In the genomic region with DNA sequence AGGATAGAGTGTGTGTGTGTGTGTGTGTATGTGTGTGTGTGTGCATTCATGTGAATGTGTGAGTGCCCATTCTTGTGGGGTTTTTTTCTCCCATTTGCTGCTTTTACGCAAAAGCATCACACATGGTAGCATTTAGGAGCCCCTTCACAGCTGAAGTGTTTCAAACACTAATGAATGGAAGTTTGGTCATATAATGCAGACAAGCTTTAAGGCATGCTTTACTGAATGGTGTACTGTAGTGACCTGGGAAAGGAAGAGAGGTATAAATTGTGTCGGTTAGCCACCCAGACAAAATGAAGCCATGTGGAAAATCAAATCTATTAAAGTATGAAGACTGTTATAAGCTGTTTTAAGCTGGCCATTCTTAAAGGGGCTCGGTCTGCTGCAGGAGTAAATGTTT, we compare ENCODE assay signal across 32 cellular contexts.
DNase-seq lines count a peak whose midpoint lies in the region; ATAC-seq, FAIRE-seq and TF ChIP-seq lines count a peak whose summit lies in the region.
"Had no signal": no experiment of that assay in that cellular context is flagged by ENCODE, and none has a peak within 500 bp of the region (broad histone marks: within the 10 kb centered on the region; RNA-seq: fewer than 3 reads in every experiment).

No MANE protein-coding gene starts in this region.

- peaks cover 2% of the 10 kb centered on the region for H3K9me3 Mint-ChIP-seq in progenitor cell of endocrine pancreas (ENCODE audit: low read depth)
- H3K9me3 Mint-ChIP-seq: activated naive CD8-positive, alpha-beta T cell treated with anti-CD3 and anti-CD28 coated beads, Interleukin-2, amount 10 ng/mL, durations not matched to agents 7 days and 5 days; activated T-cell treated with anti-CD3 and anti-CD28 coated beads, Interleukin-2, amount 50 U/mL, for 4 hours; dendritic cell treated with granulocyte-macrophage colony-stimulating factor and Interleukin-4, amounts not matched to agents 40 ng/mL and 50 ng/mL, for 4 days; H9; T-helper 1 cell treated with Interleukin-12 subunit alpha and Interleukin-12 subunit beta and Interleukin-4 antibody, amounts not matched to agents 30 μg/mL and 1 μg/mL, for 36 hours had no signal

- no peak overlapping the region for H3K4me3 Mint-ChIP-seq in progenitor cell of endocrine pancreas (ENCODE audit: low read depth)
- H3K4me3 Mint-ChIP-seq: activated CD8-positive, alpha-beta memory T cell treated with anti-CD3 and anti-CD28 coated beads, Interleukin-2, amount 10 ng/mL, durations not matched to agents 7 days and 5 days; activated naive CD8-positive, alpha-beta T cell treated with anti-CD3 and anti-CD28 coated beads, Interleukin-2, amount 10 ng/mL, durations not matched to agents 7 days and 5 days; activated T-cell treated with anti-CD3 and anti-CD28 coated beads, Interleukin-2, amount 50 U/mL, for 4 hours; dendritic cell treated with granulocyte-macrophage colony-stimulating factor and Interleukin-4, amounts not matched to agents 40 ng/mL and 50 ng/mL, for 4 days; H9; naive thymus-derived CD4-positive, alpha-beta T cell; T-helper 1 cell treated with Interleukin-12 subunit alpha and Interleukin-12 subunit beta and Interleukin-4 antibody, amounts not matched to agents 30 μg/mL and 1 μg/mL, for 36 hours had no signal

- H4K20me1 ChIP-seq in hepatocyte (ENCODE audit: insufficient read depth, poor library complexity, severe bottlenecking): no peaks in the 10 kb centered on the region

- H3K27me3 ChIP-seq in Panc1 (ENCODE audit: control insufficient read depth, insufficient read depth, low read length) (no peaks in the 10 kb centered on the region), hepatocyte (no peaks in the 10 kb centered on the region), left lung (peaks cover 0 to 18% of the 10 kb centered on the region in 2 donors)
- H3K27me3 ChIP-seq: tibial artery had no signal

- peak overlapping the region; percentile 46 for H3K4me2 ChIP-seq in hepatocyte

- no peak for TF ChIP-seq CTCF in Panc1 (IDR thresholded peaks at IDR 0.05)
- TF ChIP-seq CTCF in hepatocyte (IDR thresholded peaks at IDR 0.05; ENCODE audit: poor library complexity): no peak
- no peak for TF ChIP-seq CTCF in progenitor cell of endocrine pancreas (IDR thresholded peaks at IDR 0.05; ENCODE audit: unreplicated experiment)
- no peak for TF ChIP-seq CTCF in left lung (IDR thresholded peaks at IDR 0.05)

- intact Hi-C loops in Panc1 (cut with micrococcal nuclease; ENCODE audit: unreplicated experiment): no loop called here
- intact Hi-C loops in left lung (cut with DNase I): no loop called here

- in situ Hi-C loops in Caki2 (cut with HindIII; ENCODE audit: low pct_unique_long_range_greater_than_20kb, low sequenced_read_pairs): no loop called here
- in situ Hi-C loops in Panc1 (cut with HindIII; ENCODE audit: low pct_unique_long_range_greater_than_20kb, low sequenced_read_pairs): no loop called here

- ATAC-seq in Panc1: no peak
- no peak for ATAC-seq in left lung
- ATAC-seq in HG02970 (IDR thresholded peaks at IDR 0.05; ENCODE audit: low FRiP score, unreplicated experiment): no peak
- no peak for ATAC-seq in GM19455 (IDR thresholded peaks at IDR 0.05; ENCODE audit: unreplicated experiment)
- ATAC-seq: activated CD8-positive, alpha-beta memory T cell treated with anti-CD3 and anti-CD28 coated beads, Interleukin-2, amount 10 ng/mL, durations not matched to agents 7 days and 5 days; activated T-cell treated with anti-CD3 and anti-CD28 coated beads, Interleukin-2, amount 50 U/mL, for 4 hours; left ventricle myocardium superior; naive thymus-derived CD4-positive, alpha-beta T cell had no signal

- H3K9me3 ChIP-seq in Panc1 (ENCODE audit: control insufficient read depth, insufficient read depth, low read depth, low read length) (no peaks in the 10 kb centered on the region), hepatocyte (ENCODE audit: low read depth) (no peaks in the 10 kb centered on the region), left lung (no peaks in the 10 kb centered on the region)
- H3K9me3 ChIP-seq: spleen, tibial artery had no signal

- H3K27ac Mint-ChIP-seq in progenitor cell of endocrine pancreas: peak overlapping the region; percentile 83
- H3K27ac Mint-ChIP-seq: activated CD8-positive, alpha-beta memory T cell treated with anti-CD3 and anti-CD28 coated beads, Interleukin-2, amount 10 ng/mL, durations not matched to agents 7 days and 5 days; activated naive CD8-positive, alpha-beta T cell treated with anti-CD3 and anti-CD28 coated beads, Interleukin-2, amount 10 ng/mL, durations not matched to agents 7 days and 5 days; dendritic cell treated with granulocyte-macrophage colony-stimulating factor and Interleukin-4, amounts not matched to agents 40 ng/mL and 50 ng/mL, for 4 days; H9; naive thymus-derived CD4-positive, alpha-beta T cell; T-helper 1 cell treated with Interleukin-12 subunit alpha and Interleukin-12 subunit beta and Interleukin-4 antibody, amounts not matched to agents 30 μg/mL and 1 μg/mL, for 36 hours had no signal

- 58% methylated on average over 3 of the region's 3 CpGs for WGBS in hepatocyte (ENCODE audit: low lambda C conversion rate, missing lambda C conversion rate)

- no TSS peak for BruUV-seq in Panc1 (replicated peaks; lab: Mats Ljungman, UMichigan)

- H3K27me3 Mint-ChIP-seq in progenitor cell of endocrine pancreas: no peaks in the 10 kb centered on the region

- H3K36me3 Mint-ChIP-seq in progenitor cell of endocrine pancreas (ENCODE audit: insufficient read depth): peaks cover 36% of the 10 kb centered on the region
- H3K36me3 Mint-ChIP-seq: activated CD8-positive, alpha-beta memory T cell treated with anti-CD3 and anti-CD28 coated beads, Interleukin-2, amount 10 ng/mL, durations not matched to agents 7 days and 5 days; activated naive CD8-positive, alpha-beta T cell treated with anti-CD3 and anti-CD28 coated beads, Interleukin-2, amount 10 ng/mL, durations not matched to agents 7 days and 5 days had no signal

- H2AFZ ChIP-seq in hepatocyte: no peak overlapping the region

- peaks cover 3% of the 10 kb centered on the region for H3K79me2 ChIP-seq in hepatocyte

- no peak for FAIRE-seq in HTR-8/SVneo (lab: Jason Lieb, UNC)
- FAIRE-seq: keratinocyte had no signal

- H3K4me3 ChIP-seq in Panc1 (ENCODE audit: low read depth in 2 of 2, low read length in 2 of 2) (no peak overlapping the region), hepatocyte (no peak overlapping the region), left lung (no peak overlapping the region)
- H3K4me3 ChIP-seq: SK-N-MC, spleen, tibial artery had no signal

- H3K27ac ChIP-seq in Panc1 (ENCODE audit: low read length) (peak overlapping the region; percentile 48), hepatocyte (peak overlapping the region; percentile 21), left lung (no peak overlapping the region)
- H3K27ac ChIP-seq: SK-N-MC, spleen, tibial artery had no signal

- peaks cover 63% of the 10 kb centered on the region for H3K4me1 Mint-ChIP-seq in progenitor cell of endocrine pancreas (ENCODE audit: low read depth)
- H3K4me1 Mint-ChIP-seq: activated CD8-positive, alpha-beta memory T cell treated with anti-CD3 and anti-CD28 coated beads, Interleukin-2, amount 10 ng/mL, durations not matched to agents 7 days and 5 days; activated naive CD8-positive, alpha-beta T cell treated with anti-CD3 and anti-CD28 coated beads, Interleukin-2, amount 10 ng/mL, durations not matched to agents 7 days and 5 days had no signal

- H3K36me3 ChIP-seq in Panc1 (ENCODE audit: control insufficient read depth, insufficient read depth, low read length) (peaks cover 9% of the 10 kb centered on the region; the same call in 1 of the 2 replicates), hepatocyte (replicated peaks; ENCODE audit: insufficient read depth, low read depth) (no peaks in the 10 kb centered on the region), left lung (no peaks in the 10 kb centered on the region)
- H3K36me3 ChIP-seq: spleen, tibial artery had no signal

- peaks cover 44% of the 10 kb centered on the region for H3K4me1 ChIP-seq in Panc1 (ENCODE audit: control insufficient read depth, insufficient read depth, low read length)
- H3K4me1 ChIP-seq in hepatocyte (ENCODE audit: insufficient read depth): peaks cover 28% of the 10 kb centered on the region
- no peaks in the 10 kb centered on the region for H3K4me1 ChIP-seq in left lung
- H3K4me1 ChIP-seq: tibial artery had no signal

- no peaks in the 10 kb centered on the region for H3K9me2 ChIP-seq in hepatocyte (replicated peaks; ENCODE audit: insufficient read depth)

- CTCF ChIA-PET in Panc1 (lab: Charles Lee): interaction anchor here (0.7 kb wide), 2 partner anchors 24 to 31 kb away, joined by 4 to 5 read pairs; no protein-coding TSS in a partner anchor

- peak; percentile 83 for DNase-seq in Caki2 (ENCODE audit: low read depth)
- no peak for DNase-seq in Panc1 (ENCODE audit: low read depth, low spot score)
- no peak for DNase-seq in hepatocyte (ENCODE audit: low spot score)
- DNase-seq in progenitor cell of endocrine pancreas (ENCODE audit: low spot score, unreplicated experiment): no peak
- DNase-seq in left lung: no peak
- no peak for DNase-seq in HTR-8/SVneo (ENCODE audit: insufficient read length, low spot score)
- DNase-seq: activated CD4-positive, alpha-beta T cell treated with anti-CD3 and anti-CD28 coated beads, Interleukin-2, amount 50 U/mL, for 1 hour; activated CD4-positive, CD25-positive, alpha-beta regulatory T cell; activated CD8-positive, alpha-beta memory T cell treated with anti-CD3 and anti-CD28 coated beads, Interleukin-2, amount 10 ng/mL, durations not matched to agents 7 days and 5 days; activated gamma-delta T cell treated with Interleukin-2 at 50 U/mL for 16 hours; activated naive CD8-positive, alpha-beta T cell treated with anti-CD3 and anti-CD28 coated beads, Interleukin-2, amount 10 ng/mL, durations not matched to agents 7 days and 5 days; activated T-cell treated with anti-CD3 and anti-CD28 coated beads, Interleukin-2, amount 50 U/mL, for 4 hours; aorta; central memory CD4-positive, alpha-beta T cell; DMS153; H9; left ventricle myocardium superior; midbrain; naive thymus-derived CD4-positive, alpha-beta T cell; NCI-H1048; NCI-H1694; NCI-H446; NCI-H774; spleen; stimulated activated CD4-positive, alpha-beta T cell treated with anti-CD3 and anti-CD28 coated beads, Interleukin-2, amount 100 ng/mL, for 24 hours; tibial artery had no signal

- POLR2A ChIA-PET in Panc1 (lab: Charles Lee): no interaction called here

Comparison
In these comparisons a context has a peak if more than half of its experiments do, and no peak if none do; other contexts are left out.
1. H3K27ac ChIP-seq: peak in Panc1 (single experiment) and hepatocyte (single experiment); none in left lung (0 of 2).